28 cellular contexts compared by ENCODE assay signal in the genomic region with DNA sequence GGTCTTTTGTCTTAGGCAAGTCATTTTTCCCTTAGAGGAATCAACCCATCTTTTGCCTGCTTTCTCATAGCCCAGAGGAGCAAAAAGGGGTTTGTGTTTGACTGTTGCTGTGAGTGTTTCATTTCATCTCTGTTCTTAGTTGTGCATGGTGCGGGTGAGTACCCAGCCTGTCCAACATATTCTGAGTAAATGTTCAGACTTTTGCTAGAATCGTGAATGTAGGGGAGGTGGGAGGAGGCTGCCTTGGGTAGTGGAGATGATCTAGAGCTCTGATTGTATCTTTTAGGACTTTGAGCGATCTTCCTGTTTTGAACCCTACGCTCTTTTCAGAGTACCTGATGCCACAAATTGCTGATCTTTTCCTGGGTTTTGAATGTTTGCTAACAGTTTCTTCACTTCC.
DNase-seq lines count a peak whose midpoint lies in the region; ATAC-seq, FAIRE-seq and TF ChIP-seq lines count a peak whose summit lies in the region.
"Had no signal": no experiment of that assay in that cellular context is flagged by ENCODE, and none has a peak within 500 bp of the region (broad histone marks: within the 10 kb centered on the region; RNA-seq: fewer than 3 reads in every experiment).

No MANE protein-coding gene starts in this region.

- H3K27me3 Mint-ChIP-seq in activated naive CD4-positive, alpha-beta T cell treated with anti-CD3 and anti-CD28 coated beads, Interleukin-2, amount 50 U/mL, for 24 hours, result no peaks in the 10 kb centered on the region
- no peaks in the 10 kb centered on the region for H3K27me3 Mint-ChIP-seq in T-helper 17 cell
- H3K27me3 Mint-ChIP-seq in activated naive CD8-positive, alpha-beta T cell treated with anti-CD3 and anti-CD28 coated beads, Interleukin-2, amount 10 ng/mL, durations not matched to agents 7 days and 5 days, result no peaks in the 10 kb centered on the region
- H3K27me3 Mint-ChIP-seq in stimulated activated naive CD8-positive, alpha-beta T cell treated with anti-CD3 and anti-CD28 coated beads, Interleukin-15, Interleukin-2, amounts not matched to agents 100 ng/mL and 50 ng/mL, for 24 hours, result no peaks in the 10 kb centered on the region
- H3K27me3 Mint-ChIP-seq: brain; stimulated activated memory B cell treated with anti-CD40 and anti-IgM and Interleukin-4, amounts not matched to agents 10 μg/mL and 1 μg/mL and 100 μg/mL, for 72 hours had no signal

- ATAC-seq in T-helper 17 cell (peak; percentile 63), GM21737 (IDR thresholded peaks at IDR 0.05; ENCODE audit: unreplicated experiment) (no peak)
- ATAC-seq in activated naive CD8-positive, alpha-beta T cell treated with anti-CD3 and anti-CD28 coated beads, Interleukin-2, amount 10 ng/mL, durations not matched to agents 7 days and 5 days (ENCODE audit: low read depth), result peak; percentile 61
- ATAC-seq: gastrocnemius medialis; lower lobe of right lung; mucosa of descending colon; SK-N-SH treated with all-trans-retinoic acid at 6 μM for 48 hours; stimulated activated memory B cell treated with anti-CD40 and anti-IgM and Interleukin-4, amounts not matched to agents 10 μg/mL and 1 μg/mL and 100 μg/mL, for 72 hours had no signal

- peaks cover 7% of the 10 kb centered on the region for H3K36me3 Mint-ChIP-seq in activated naive CD4-positive, alpha-beta T cell treated with anti-CD3 and anti-CD28 coated beads, Interleukin-2, amount 50 U/mL, for 24 hours
- no peaks in the 10 kb centered on the region for H3K36me3 Mint-ChIP-seq in T-helper 17 cell (ENCODE audit: low read depth)
- H3K36me3 Mint-ChIP-seq in activated naive CD8-positive, alpha-beta T cell treated with anti-CD3 and anti-CD28 coated beads, Interleukin-2, amount 10 ng/mL, durations not matched to agents 7 days and 5 days, result peaks cover 26% of the 10 kb centered on the region
- peaks cover 19% of the 10 kb centered on the region for H3K36me3 Mint-ChIP-seq in stimulated activated naive CD8-positive, alpha-beta T cell treated with anti-CD3 and anti-CD28 coated beads, Interleukin-15, Interleukin-2, amounts not matched to agents 100 ng/mL and 50 ng/mL, for 24 hours (ENCODE audit: low read depth)

- no peaks in the 10 kb centered on the region for H3K27me3 ChIP-seq in tibial nerve
- H3K27me3 ChIP-seq: colonic mucosa, esophagus squamous epithelium, gastrocnemius medialis, neutrophil, thyroid gland had no signal

- TF ChIP-seq POLR2A in tibial nerve (IDR thresholded peaks at IDR 0.05), result no peak

- no peak overlapping the region for H3K9ac ChIP-seq in kidney (ENCODE audit: low read length in 2 of 2)

- H3K4me1 Mint-ChIP-seq in activated naive CD4-positive, alpha-beta T cell treated with anti-CD3 and anti-CD28 coated beads, Interleukin-2, amount 50 U/mL, for 24 hours, result peaks cover 69% of the 10 kb centered on the region
- H3K4me1 Mint-ChIP-seq in T-helper 17 cell, result peaks cover 34% of the 10 kb centered on the region
- peaks cover 22% of the 10 kb centered on the region for H3K4me1 Mint-ChIP-seq in activated naive CD8-positive, alpha-beta T cell treated with anti-CD3 and anti-CD28 coated beads, Interleukin-2, amount 10 ng/mL, durations not matched to agents 7 days and 5 days
- peaks cover 45% of the 10 kb centered on the region for H3K4me1 Mint-ChIP-seq in stimulated activated naive CD8-positive, alpha-beta T cell treated with anti-CD3 and anti-CD28 coated beads, Interleukin-15, Interleukin-2, amounts not matched to agents 100 ng/mL and 50 ng/mL, for 24 hours (ENCODE audit: low read depth)

- H3K9me3 ChIP-seq in T-helper 17 cell (ENCODE audit: control insufficient read depth, low read length, poor library complexity, severe bottlenecking) (no peaks in the 10 kb centered on the region), kidney (ENCODE audit: control insufficient read depth in 1 of 2, low read length in 2 of 2) (peaks cover 0 to 3% of the 10 kb centered on the region in 2 donors), tibial nerve (peaks cover 0 to 19% (median 0%) of the 10 kb centered on the region in 4 donors)
- H3K9me3 ChIP-seq: colonic mucosa, neutrophil, thyroid gland had no signal

- H3K4me3 ChIP-seq in kidney (ENCODE audit: low read length in 2 of 2) (no peak overlapping the region), tibial nerve (no peak overlapping the region)
- H3K4me3 ChIP-seq: colonic mucosa, esophagus squamous epithelium, gastrocnemius medialis, lower lobe of right lung, mucosa of descending colon, thyroid gland had no signal

- H3K36me3 ChIP-seq in kidney (ENCODE audit: control insufficient read depth in 1 of 2, insufficient read depth in 2 of 2, low read length in 2 of 2) (no peaks in the 10 kb centered on the region), tibial nerve (peaks cover 0 to 7% (median 0%) of the 10 kb centered on the region in 3 donors)
- H3K36me3 ChIP-seq: colonic mucosa, esophagus squamous epithelium, gastrocnemius medialis, lower lobe of right lung, neutrophil, thyroid gland had no signal

- H3K4me3 Mint-ChIP-seq in activated naive CD4-positive, alpha-beta T cell treated with anti-CD3 and anti-CD28 coated beads, Interleukin-2, amount 50 U/mL, for 24 hours, result peak overlapping the region; percentile 84
- H3K4me3 Mint-ChIP-seq in T-helper 17 cell, result peak overlapping the region; percentile 86
- peak overlapping the region; percentile 71 for H3K4me3 Mint-ChIP-seq in activated naive CD8-positive, alpha-beta T cell treated with anti-CD3 and anti-CD28 coated beads, Interleukin-2, amount 10 ng/mL, durations not matched to agents 7 days and 5 days
- peak overlapping the region; percentile 6 for H3K4me3 Mint-ChIP-seq in stimulated activated naive CD8-positive, alpha-beta T cell treated with anti-CD3 and anti-CD28 coated beads, Interleukin-15, Interleukin-2, amounts not matched to agents 100 ng/mL and 50 ng/mL, for 24 hours
- H3K4me3 Mint-ChIP-seq: brain; endodermal cell; stimulated activated memory B cell treated with anti-CD40 and anti-IgM and Interleukin-4, amounts not matched to agents 10 μg/mL and 1 μg/mL and 100 μg/mL, for 72 hours had no signal

- peaks cover 6% of the 10 kb centered on the region for H3K9me3 Mint-ChIP-seq in activated naive CD4-positive, alpha-beta T cell treated with anti-CD3 and anti-CD28 coated beads, Interleukin-2, amount 50 U/mL, for 24 hours
- peaks cover 10% of the 10 kb centered on the region for H3K9me3 Mint-ChIP-seq in activated naive CD8-positive, alpha-beta T cell treated with anti-CD3 and anti-CD28 coated beads, Interleukin-2, amount 10 ng/mL, durations not matched to agents 7 days and 5 days
- H3K9me3 Mint-ChIP-seq in stimulated activated naive CD8-positive, alpha-beta T cell treated with anti-CD3 and anti-CD28 coated beads, Interleukin-15, Interleukin-2, amounts not matched to agents 100 ng/mL and 50 ng/mL, for 24 hours, result peaks cover 17% of the 10 kb centered on the region

- no peak overlapping the region for H3K27ac ChIP-seq in kidney (ENCODE audit: low read depth in 2 of 2, low read length in 2 of 2)
- H3K27ac ChIP-seq in tibial nerve, result no peak overlapping the region
- H3K27ac ChIP-seq: colonic mucosa, esophagus squamous epithelium, gastrocnemius medialis, lower lobe of right lung, neutrophil, thyroid gland had no signal

- no peak for TF ChIP-seq EP300 in tibial nerve (IDR thresholded peaks at IDR 0.05)

- intact Hi-C loops in kidney (cut with DNase I), result no loop called here

- no peak for FAIRE-seq in kidney (lab: Jason Lieb, UNC)
- FAIRE-seq: HTR-8/SVneo had no signal

- TF ChIP-seq CTCF in kidney (IDR thresholded peaks at IDR 0.05; ENCODE audit: borderline replicate concordance, extremely low read depth, insufficient read depth) (no peak), tibial nerve (IDR thresholded peaks at IDR 0.05) (no peak)

- 94% methylated on average over 4 of the region's 4 CpGs for WGBS in tibial nerve, 2 donors

- no peak for DNase-seq in activated naive CD4-positive, alpha-beta T cell (lab: John Stamatoyannopoulos, UW)
- no peak for DNase-seq in T-helper 17 cell
- no peak for DNase-seq in activated naive CD8-positive, alpha-beta T cell treated with anti-CD3 and anti-CD28 coated beads, Interleukin-2, amount 10 ng/mL, durations not matched to agents 7 days and 5 days
- DNase-seq in kidney, result no peak
- DNase-seq in tibial nerve (ENCODE audit: low spot score in 2 of 2), result no peak
- DNase-seq: activated CD4-positive, CD25-positive, alpha-beta regulatory T cell; activated CD8-positive, alpha-beta memory T cell treated with anti-CD3 and anti-CD28 coated beads, Interleukin-2, amount 50 U/mL, for 48 hours; colonic mucosa; DMS79; endodermal cell; esophagus squamous epithelium; gastrocnemius medialis; Karpas-422; lower lobe of right lung; mucosa of descending colon; MV-4-11; NCI-H187; NCI-H526 treated with DMSO at 0.1 percent for 48 hours; stimulated activated CD4-positive, alpha-beta T cell treated with anti-CD3 and anti-CD28 coated beads, Interleukin-2, amount 100 ng/mL, for 24 hours; thyroid gland had no signal

- H3K27ac Mint-ChIP-seq in activated naive CD4-positive, alpha-beta T cell treated with anti-CD3 and anti-CD28 coated beads, Interleukin-2, amount 50 U/mL, for 24 hours, result peak overlapping the region; percentile 94
- peak overlapping the region; percentile 95 for H3K27ac Mint-ChIP-seq in T-helper 17 cell
- H3K27ac Mint-ChIP-seq in activated naive CD8-positive, alpha-beta T cell treated with anti-CD3 and anti-CD28 coated beads, Interleukin-2, amount 10 ng/mL, durations not matched to agents 7 days and 5 days, result peak overlapping the region; percentile 81
- H3K27ac Mint-ChIP-seq in stimulated activated naive CD8-positive, alpha-beta T cell treated with anti-CD3 and anti-CD28 coated beads, Interleukin-15, Interleukin-2, amounts not matched to agents 100 ng/mL and 50 ng/mL, for 24 hours, result peak overlapping the region; percentile 54
- H3K27ac Mint-ChIP-seq: endodermal cell; stimulated activated memory B cell treated with anti-CD40 and anti-IgM and Interleukin-4, amounts not matched to agents 10 μg/mL and 1 μg/mL and 100 μg/mL, for 72 hours had no signal

- H3K4me1 ChIP-seq in kidney (ENCODE audit: control insufficient read depth in 1 of 2, insufficient read depth in 1 of 2, low read depth in 1 of 2, low read length in 2 of 2) (no peaks in the 10 kb centered on the region), tibial nerve (peaks cover 0 to 18% (median 0%) of the 10 kb centered on the region in 4 donors)
- H3K4me1 ChIP-seq: colonic mucosa had no signal

- POLR2A ChIA-PET in activated naive CD8-positive, alpha-beta T cell treated with anti-CD3 and anti-CD28 coated beads, Interleukin-2, amount 10 ng/mL, durations not matched to agents 7 days and 5 days (lab: Charles Lee), result interaction anchor here (0.7 to 2.1 kb wide), 4 partner anchors 12 to 51 kb away, joined by 3 to 5 read pairs (median 4); no protein-coding TSS in a partner anchor

Comparison
In these comparisons a context has a peak if more than half of its experiments do, and no peak if none do; other contexts are left out.
1. H3K4me3 Mint-ChIP-seq: peak in every context shown above with its lines; median percentile 86 in T-helper 17 cell; 84 in activated naive CD4-positive, alpha-beta T cell treated with anti-CD3 and anti-CD28 coated beads, Interleukin-2, amount 50 U/mL, for 24 hours; 71 in activated naive CD8-positive, alpha-beta T cell treated with anti-CD3 and anti-CD28 coated beads, Interleukin-2, amount 10 ng/mL, durations not matched to agents 7 days and 5 days; 6 in stimulated activated naive CD8-positive, alpha-beta T cell treated with anti-CD3 and anti-CD28 coated beads, Interleukin-15, Interleukin-2, amounts not matched to agents 100 ng/mL and 50 ng/mL, for 24 hours.